In genomic region chr2:240136013-240136670, GRCh38 we compare ENCODE assay signal across 1 cellular context.
TF ChIP-seq lines count a peak whose summit lies in the region.

COPS9 (minus strand) TSS chr2:240136305; CDS start chr2:240136284, 21 bp downstream.

TF ChIP-seq in HepG2, 621 proteins besides CTCF, POLR2A, EP300 and RAD21 (continued from another document):
- TF ChIP-seq, protein P1, sequence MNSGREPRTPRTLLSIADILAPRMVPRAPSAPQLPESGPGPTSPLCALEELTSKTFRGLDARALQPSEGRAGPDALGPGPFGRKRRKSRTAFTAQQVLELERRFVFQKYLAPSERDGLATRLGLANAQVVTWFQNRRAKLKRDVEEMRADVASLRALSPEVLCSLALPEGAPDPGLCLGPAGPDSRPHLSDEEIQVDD (CRISPR knock-in tag; IDR thresholded peaks at IDR 0.05; ENCODE audit: borderline replicate concordance), result no peak; the same call in 1 of the 2 replicates
- TF ChIP-seq, protein P2, sequence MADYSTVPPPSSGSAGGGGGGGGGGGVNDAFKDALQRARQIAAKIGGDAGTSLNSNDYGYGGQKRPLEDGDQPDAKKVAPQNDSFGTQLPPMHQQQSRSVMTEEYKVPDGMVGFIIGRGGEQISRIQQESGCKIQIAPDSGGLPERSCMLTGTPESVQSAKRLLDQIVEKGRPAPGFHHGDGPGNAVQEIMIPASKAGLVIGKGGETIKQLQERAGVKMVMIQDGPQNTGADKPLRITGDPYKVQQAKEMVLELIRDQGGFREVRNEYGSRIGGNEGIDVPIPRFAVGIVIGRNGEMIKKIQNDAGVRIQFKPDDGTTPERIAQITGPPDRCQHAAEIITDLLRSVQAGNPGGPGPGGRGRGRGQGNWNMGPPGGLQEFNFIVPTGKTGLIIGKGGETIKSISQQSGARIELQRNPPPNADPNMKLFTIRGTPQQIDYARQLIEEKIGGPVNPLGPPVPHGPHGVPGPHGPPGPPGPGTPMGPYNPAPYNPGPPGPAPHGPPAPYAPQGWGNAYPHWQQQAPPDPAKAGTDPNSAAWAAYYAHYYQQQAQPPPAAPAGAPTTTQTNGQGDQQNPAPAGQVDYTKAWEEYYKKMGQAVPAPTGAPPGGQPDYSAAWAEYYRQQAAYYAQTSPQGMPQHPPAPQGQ (CRISPR knock-in tag; IDR thresholded peaks at IDR 0.05; ENCODE audit: borderline replicate concordance), result no peak
- 0 out of 2 replicates have a peak, but pooled peaks have one; percentile 36 for TF ChIP-seq ZNF563 (CRISPR knock-in tag; IDR thresholded peaks at IDR 0.05)
- TF ChIP-seq, protein P3, sequence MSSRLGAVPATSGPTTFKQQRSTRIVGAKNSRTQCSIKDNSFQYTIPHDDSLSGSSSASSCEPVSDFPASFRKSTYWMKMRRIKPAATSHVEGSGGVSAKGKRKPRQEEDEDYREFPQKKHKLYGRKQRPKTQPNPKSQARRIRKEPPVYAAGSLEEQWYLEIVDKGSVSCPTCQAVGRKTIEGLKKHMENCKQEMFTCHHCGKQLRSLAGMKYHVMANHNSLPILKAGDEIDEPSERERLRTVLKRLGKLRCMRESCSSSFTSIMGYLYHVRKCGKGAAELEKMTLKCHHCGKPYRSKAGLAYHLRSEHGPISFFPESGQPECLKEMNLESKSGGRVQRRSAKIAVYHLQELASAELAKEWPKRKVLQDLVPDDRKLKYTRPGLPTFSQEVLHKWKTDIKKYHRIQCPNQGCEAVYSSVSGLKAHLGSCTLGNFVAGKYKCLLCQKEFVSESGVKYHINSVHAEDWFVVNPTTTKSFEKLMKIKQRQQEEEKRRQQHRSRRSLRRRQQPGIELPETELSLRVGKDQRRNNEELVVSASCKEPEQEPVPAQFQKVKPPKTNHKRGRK (CRISPR knock-in tag; IDR thresholded peaks at IDR 0.05), result no peak
- TF ChIP-seq ZBTB7A (CRISPR knock-in tag; IDR thresholded peaks at IDR 0.05), result no peak
- TF ChIP-seq NR1H2 (CRISPR knock-in tag; IDR thresholded peaks at IDR 0.05; ENCODE audit: borderline replicate concordance, low read depth), result no peak
- TF ChIP-seq THAP7 (CRISPR knock-in tag; IDR thresholded peaks at IDR 0.05), result peak; percentile 68; the same call in 1 of the 2 replicates
- TF ChIP-seq ZNF672 (CRISPR knock-in tag; IDR thresholded peaks at IDR 0.05), result no peak
- TF ChIP-seq HDAC1 (CRISPR knock-in tag; IDR thresholded peaks at IDR 0.05), result peak; percentile 94
- no peak for TF ChIP-seq MAFF (IDR thresholded peaks at IDR 0.05; ENCODE audit: low read depth, low read length)
- no peak for TF ChIP-seq TGIF2 (CRISPR knock-in tag; IDR thresholded peaks at IDR 0.05)
- TF ChIP-seq ZNF570 (CRISPR knock-in tag; IDR thresholded peaks at IDR 0.05; ENCODE audit: borderline replicate concordance), result no peak
- TF ChIP-seq, protein P4, sequence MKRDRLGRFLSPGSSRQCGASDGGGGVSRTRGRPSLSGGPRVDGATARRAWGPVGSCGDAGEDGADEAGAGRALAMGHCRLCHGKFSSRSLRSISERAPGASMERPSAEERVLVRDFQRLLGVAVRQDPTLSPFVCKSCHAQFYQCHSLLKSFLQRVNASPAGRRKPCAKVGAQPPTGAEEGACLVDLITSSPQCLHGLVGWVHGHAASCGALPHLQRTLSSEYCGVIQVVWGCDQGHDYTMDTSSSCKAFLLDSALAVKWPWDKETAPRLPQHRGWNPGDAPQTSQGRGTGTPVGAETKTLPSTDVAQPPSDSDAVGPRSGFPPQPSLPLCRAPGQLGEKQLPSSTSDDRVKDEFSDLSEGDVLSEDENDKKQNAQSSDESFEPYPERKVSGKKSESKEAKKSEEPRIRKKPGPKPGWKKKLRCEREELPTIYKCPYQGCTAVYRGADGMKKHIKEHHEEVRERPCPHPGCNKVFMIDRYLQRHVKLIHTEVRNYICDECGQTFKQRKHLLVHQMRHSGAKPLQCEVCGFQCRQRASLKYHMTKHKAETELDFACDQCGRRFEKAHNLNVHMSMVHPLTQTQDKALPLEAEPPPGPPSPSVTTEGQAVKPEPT (CRISPR knock-in tag; IDR thresholded peaks at IDR 0.05; ENCODE audit: low read depth), result no peak
- no peak for TF ChIP-seq PLSCR1 (CRISPR knock-in tag; IDR thresholded peaks at IDR 0.05; ENCODE audit: borderline replicate concordance)
- TF ChIP-seq, protein P5, sequence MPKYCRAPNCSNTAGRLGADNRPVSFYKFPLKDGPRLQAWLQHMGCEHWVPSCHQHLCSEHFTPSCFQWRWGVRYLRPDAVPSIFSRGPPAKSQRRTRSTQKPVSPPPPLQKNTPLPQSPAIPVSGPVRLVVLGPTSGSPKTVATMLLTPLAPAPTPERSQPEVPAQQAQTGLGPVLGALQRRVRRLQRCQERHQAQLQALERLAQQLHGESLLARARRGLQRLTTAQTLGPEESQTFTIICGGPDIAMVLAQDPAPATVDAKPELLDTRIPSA (CRISPR knock-in tag; IDR thresholded peaks at IDR 0.05; ENCODE audit: borderline replicate concordance), result no peak
- TF ChIP-seq RFXAP (CRISPR knock-in tag; IDR thresholded peaks at IDR 0.05; ENCODE audit: borderline replicate concordance), result no peak; the same call in 1 of the 2 replicates
- TF ChIP-seq ELF4 (CRISPR knock-in tag; IDR thresholded peaks at IDR 0.05; ENCODE audit: borderline replicate concordance), result no peak
- TF ChIP-seq, protein P6, sequence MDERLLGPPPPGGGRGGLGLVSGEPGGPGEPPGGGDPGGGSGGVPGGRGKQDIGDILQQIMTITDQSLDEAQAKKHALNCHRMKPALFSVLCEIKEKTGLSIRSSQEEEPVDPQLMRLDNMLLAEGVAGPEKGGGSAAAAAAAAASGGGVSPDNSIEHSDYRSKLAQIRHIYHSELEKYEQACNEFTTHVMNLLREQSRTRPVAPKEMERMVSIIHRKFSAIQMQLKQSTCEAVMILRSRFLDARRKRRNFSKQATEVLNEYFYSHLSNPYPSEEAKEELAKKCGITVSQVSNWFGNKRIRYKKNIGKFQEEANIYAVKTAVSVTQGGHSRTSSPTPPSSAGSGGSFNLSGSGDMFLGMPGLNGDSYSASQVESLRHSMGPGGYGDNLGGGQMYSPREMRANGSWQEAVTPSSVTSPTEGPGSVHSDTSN (CRISPR knock-in tag; IDR thresholded peaks at IDR 0.05), result no peak
- peak; percentile 98 for TF ChIP-seq GABPB1 (CRISPR knock-in tag; IDR thresholded peaks at IDR 0.05)
- TF ChIP-seq MAFG (CRISPR knock-in tag; IDR thresholded peaks at IDR 0.05), result no peak
- TF ChIP-seq ZNF816 (CRISPR knock-in tag; IDR thresholded peaks at IDR 0.05; ENCODE audit: borderline replicate concordance), result no peak
- TF ChIP-seq PHB2 (IDR thresholded peaks at IDR 0.05; ENCODE audit: partially characterized antibody), result no peak
- TF ChIP-seq XRCC5 (optimal IDR thresholded peaks at IDR 0.05; ENCODE audit: low read length), result peak; percentile 93
- peak; percentile 76 for TF ChIP-seq ZNF274 (CRISPR knock-in tag; IDR thresholded peaks at IDR 0.05)
- TF ChIP-seq ZNF646 (CRISPR knock-in tag; IDR thresholded peaks at IDR 0.05), result no peak
- TF ChIP-seq, protein P7, sequence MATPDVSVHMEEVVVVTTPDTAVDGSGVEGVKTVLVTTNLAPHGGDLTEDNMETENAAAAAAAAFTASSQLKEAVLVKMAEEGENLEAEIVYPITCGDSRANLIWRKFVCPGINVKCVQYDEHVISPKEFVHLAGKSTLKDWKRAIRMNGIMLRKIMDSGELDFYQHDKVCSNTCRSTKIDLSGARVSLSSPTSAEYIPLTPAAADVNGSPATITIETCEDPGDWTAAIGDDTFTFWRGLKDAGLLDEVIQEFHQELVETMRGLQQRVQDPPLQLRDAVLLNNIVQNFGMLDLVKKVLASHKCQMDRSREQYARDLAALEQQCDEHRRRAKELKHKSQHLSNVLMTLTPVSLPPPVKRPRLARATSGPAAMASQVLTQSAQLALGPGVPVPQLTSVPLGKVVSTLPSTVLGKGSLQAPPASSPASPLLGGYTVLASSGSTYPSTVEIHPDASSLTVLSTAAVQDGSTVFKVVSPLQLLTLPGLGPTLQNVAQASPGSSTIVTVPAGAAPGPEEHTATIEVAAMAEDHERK (CRISPR knock-in tag; IDR thresholded peaks at IDR 0.05; ENCODE audit: low read depth), result no peak
- TF ChIP-seq, protein P8, sequence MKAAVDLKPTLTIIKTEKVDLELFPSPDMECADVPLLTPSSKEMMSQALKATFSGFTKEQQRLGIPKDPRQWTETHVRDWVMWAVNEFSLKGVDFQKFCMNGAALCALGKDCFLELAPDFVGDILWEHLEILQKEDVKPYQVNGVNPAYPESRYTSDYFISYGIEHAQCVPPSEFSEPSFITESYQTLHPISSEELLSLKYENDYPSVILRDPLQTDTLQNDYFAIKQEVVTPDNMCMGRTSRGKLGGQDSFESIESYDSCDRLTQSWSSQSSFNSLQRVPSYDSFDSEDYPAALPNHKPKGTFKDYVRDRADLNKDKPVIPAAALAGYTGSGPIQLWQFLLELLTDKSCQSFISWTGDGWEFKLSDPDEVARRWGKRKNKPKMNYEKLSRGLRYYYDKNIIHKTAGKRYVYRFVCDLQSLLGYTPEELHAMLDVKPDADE (CRISPR knock-in tag; IDR thresholded peaks at IDR 0.05), result no peak
- TF ChIP-seq, protein P9, sequence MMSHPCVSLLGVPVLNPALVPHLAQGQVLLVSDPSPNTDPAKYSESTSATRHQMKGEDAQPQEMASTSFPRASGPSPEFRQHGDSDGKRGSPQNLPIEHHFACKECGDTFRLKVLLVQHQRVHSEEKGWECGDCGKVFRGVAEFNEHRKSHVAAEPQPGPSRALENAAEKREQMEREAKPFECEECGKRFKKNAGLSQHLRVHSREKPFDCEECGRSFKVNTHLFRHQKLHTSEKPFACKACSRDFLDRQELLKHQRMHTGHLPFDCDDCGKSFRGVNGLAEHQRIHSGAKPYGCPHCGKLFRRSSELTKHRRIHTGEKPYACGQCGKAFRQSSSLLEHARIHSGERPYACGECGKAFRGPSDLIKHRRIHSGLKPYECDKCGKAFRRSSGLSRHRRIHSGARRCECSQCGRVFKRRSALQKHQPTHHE (CRISPR knock-in tag; IDR thresholded peaks at IDR 0.05; ENCODE audit: borderline replicate concordance), result peak; percentile 90; the same call in 1 of the 2 replicates
- no peak for TF ChIP-seq ZNF496 (CRISPR knock-in tag; IDR thresholded peaks at IDR 0.05; ENCODE audit: insufficient replicate concordance)
TF ChIP-seq in HepG2: peak in this region for 269.
